In the genomic region with DNA sequence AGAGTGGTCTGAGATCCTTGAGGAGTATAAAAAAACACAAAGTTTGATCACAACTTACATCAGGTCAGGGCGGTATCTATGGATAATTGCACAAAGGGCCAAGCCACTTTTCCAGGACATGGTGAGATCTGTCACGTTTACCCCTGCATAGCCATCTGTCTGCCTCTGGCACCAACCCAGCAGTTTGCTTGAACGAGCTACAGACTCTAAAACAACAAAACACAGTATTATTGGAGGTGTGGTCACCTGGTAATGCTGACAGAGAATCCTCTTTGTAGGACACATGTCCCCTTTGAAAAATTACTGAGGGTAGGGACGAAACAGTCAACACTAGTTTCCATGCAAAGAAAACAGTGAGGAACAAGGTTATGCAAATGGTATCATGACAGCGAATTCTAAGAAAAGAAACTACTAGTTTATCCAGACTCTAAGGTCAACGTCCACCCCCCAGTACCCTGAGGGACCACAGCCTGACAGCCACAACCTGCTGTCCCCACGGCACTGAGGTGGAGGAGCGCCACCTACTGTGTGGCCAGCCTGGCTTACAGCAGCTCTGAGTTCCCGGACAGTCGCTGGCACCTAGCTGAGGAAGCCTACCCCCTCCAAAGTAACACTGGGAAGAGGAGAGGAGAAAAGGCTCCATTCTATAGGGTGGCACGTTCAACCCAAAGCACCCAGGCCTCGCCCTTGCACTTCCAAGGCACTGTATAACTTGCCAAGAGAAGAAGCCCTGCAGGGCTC, we compare ENCODE assay signal across 8 cellular contexts.
DNase-seq lines count a peak whose midpoint lies in the region; ATAC-seq and TF ChIP-seq lines count a peak whose summit lies in the region.

No MANE protein-coding gene starts in this region.

- H3K27ac ChIP-seq in GM23338 (ENCODE audit: low read depth) (no peak overlapping the region), OCI-LY7 (ENCODE audit: low read depth, low read length, poor library complexity, severe bottlenecking) (no peak overlapping the region), foreskin keratinocyte (no peak overlapping the region), rectal smooth muscle tissue (ENCODE audit: low read depth, low read length) (peak overlapping the region; percentile 72)

- H3K4me2 ChIP-seq in GM23338 (no peak overlapping the region), OCI-LY7 (ENCODE audit: low read length) (no peak overlapping the region)

- H3K9me2 ChIP-seq in GM23338 (ENCODE audit: insufficient read depth) (no peaks in the 10 kb centered on the region), OCI-LY7 (ENCODE audit: insufficient read depth, low read length) (no peaks in the 10 kb centered on the region)

- POLR2A ChIA-PET in OCI-LY7 (lab: Charles Lee) = interaction anchor here (0.8 to 0.9 kb wide), 3 partner anchors 23 to 96 kb away, joined by 3 to 4 read pairs (median 3); no protein-coding TSS in a partner anchor

- peaks cover 19% of the 10 kb centered on the region for H4K20me1 ChIP-seq in GM23338 (replicated peaks; ENCODE audit: insufficient read depth)
- no peaks in the 10 kb centered on the region for H4K20me1 ChIP-seq in OCI-LY7 (ENCODE audit: insufficient read depth, low read length)

- H3K4me3 Mint-ChIP-seq in GM23338 = no peak overlapping the region
- no peak overlapping the region for H3K4me3 Mint-ChIP-seq in stimulated activated effector memory CD8-positive, alpha-beta T cell treated with anti-CD3 and anti-CD28 coated beads, Interleukin-12 subunit alpha, Interleukin-12 subunit beta, amount 100 ng/mL, for 72 hours

- intact Hi-C loops in OCI-LY7 (cut with micrococcal nuclease; ENCODE audit: unreplicated experiment) = no loop called here

- H3K27me3 ChIP-seq in GM23338 (ENCODE audit: insufficient read depth) (no peaks in the 10 kb centered on the region), foreskin keratinocyte (no peaks in the 10 kb centered on the region), rectal smooth muscle tissue (ENCODE audit: control insufficient read depth, insufficient read depth, low read length) (no peaks in the 10 kb centered on the region)

- H3K4me3 ChIP-seq in GM23338 = no peak overlapping the region
- H3K4me3 ChIP-seq in OCI-LY7 (ENCODE audit: low read depth, low read length, poor library complexity, severe bottlenecking) = no peak overlapping the region
- no peak overlapping the region for H3K4me3 ChIP-seq in rectal smooth muscle tissue (ENCODE audit: low read length)

- no peaks in the 10 kb centered on the region for H3K9me3 ChIP-seq in OCI-LY7 (ENCODE audit: low read length)

- ATAC-seq in GM23338 (peak; percentile 68), foreskin keratinocyte (peak; percentile 24), GM21786 (IDR thresholded peaks at IDR 0.05; ENCODE audit: unreplicated experiment) (no peak)
- no peak for ATAC-seq in stimulated activated effector memory CD8-positive, alpha-beta T cell treated with anti-CD3 and anti-CD28 coated beads, Interleukin-12 subunit alpha, Interleukin-12 subunit beta, amount 100 ng/mL, for 72 hours

- peaks cover 2% of the 10 kb centered on the region for H3K27me3 Mint-ChIP-seq in GM23338 (ENCODE audit: insufficient read depth, low read depth, poor library complexity)

- no peaks in the 10 kb centered on the region; the same call in 1 of the 2 replicates for H3K36me3 ChIP-seq in GM23338 (ENCODE audit: insufficient read depth)
- peaks cover 99% of the 10 kb centered on the region for H3K36me3 ChIP-seq in OCI-LY7 (ENCODE audit: insufficient read depth, low read length)
- peaks cover 14% of the 10 kb centered on the region for H3K36me3 ChIP-seq in rectal smooth muscle tissue (ENCODE audit: control insufficient read depth, insufficient read depth, low read length)

- H3K4me1 ChIP-seq in GM23338 (ENCODE audit: insufficient read depth) = no peaks in the 10 kb centered on the region
- H3K4me1 ChIP-seq in OCI-LY7 (ENCODE audit: insufficient read depth, low read length, poor library complexity, severe bottlenecking) = no peaks in the 10 kb centered on the region
- peaks cover 5% of the 10 kb centered on the region for H3K4me1 ChIP-seq in foreskin keratinocyte
- H3K4me1 ChIP-seq in rectal smooth muscle tissue (ENCODE audit: control insufficient read depth, insufficient read depth, low read length) = peaks cover 14% of the 10 kb centered on the region

- H3K79me2 ChIP-seq in GM23338 (replicated peaks; ENCODE audit: insufficient read depth) (no peaks in the 10 kb centered on the region), OCI-LY7 (ENCODE audit: insufficient read depth, low read depth, low read length) (peaks cover 3% of the 10 kb centered on the region; the same call in 1 of the 2 replicates)

- DNase-seq in GM23338 (ENCODE audit: low spot score) (peak; percentile 59), OCI-LY7 (ENCODE audit: low spot score) (no peak), foreskin keratinocyte (no peak), ACHN (no peak)
- no peak for DNase-seq in stimulated activated effector memory CD8-positive, alpha-beta T cell treated with anti-CD3 and anti-CD28 coated beads, Interleukin-12 subunit alpha, Interleukin-12 subunit beta, amount 100 ng/mL, for 72 hours (ENCODE audit: low spot score in 2 of 2)
- no peak for DNase-seq in activated naive CD4-positive, alpha-beta T cell (lab: John Stamatoyannopoulos, UW)

- peaks cover 33% of the 10 kb centered on the region for H3K36me3 Mint-ChIP-seq in GM23338 (ENCODE audit: low read depth)
- peaks cover 87% of the 10 kb centered on the region for H3K36me3 Mint-ChIP-seq in stimulated activated effector memory CD8-positive, alpha-beta T cell treated with anti-CD3 and anti-CD28 coated beads, Interleukin-12 subunit alpha, Interleukin-12 subunit beta, amount 100 ng/mL, for 72 hours

- H3K9me3 Mint-ChIP-seq in GM23338 = no peaks in the 10 kb centered on the region
- H3K9me3 Mint-ChIP-seq in stimulated activated effector memory CD8-positive, alpha-beta T cell treated with anti-CD3 and anti-CD28 coated beads, Interleukin-12 subunit alpha, Interleukin-12 subunit beta, amount 100 ng/mL, for 72 hours = no peaks in the 10 kb centered on the region

- H3K9ac ChIP-seq in rectal smooth muscle tissue (ENCODE audit: low read length) = no peak overlapping the region

- H3K27ac Mint-ChIP-seq in GM23338 = no peak overlapping the region
- H3K27ac Mint-ChIP-seq in stimulated activated effector memory CD8-positive, alpha-beta T cell treated with anti-CD3 and anti-CD28 coated beads, Interleukin-12 subunit alpha, Interleukin-12 subunit beta, amount 100 ng/mL, for 72 hours = no peak overlapping the region

- no peaks in the 10 kb centered on the region for H3K4me1 Mint-ChIP-seq in GM23338
- H3K4me1 Mint-ChIP-seq in stimulated activated effector memory CD8-positive, alpha-beta T cell treated with anti-CD3 and anti-CD28 coated beads, Interleukin-12 subunit alpha, Interleukin-12 subunit beta, amount 100 ng/mL, for 72 hours = no peaks in the 10 kb centered on the region

- peak; percentile 58 to 80 for TF ChIP-seq CTCF in GM23338 (conservative IDR thresholded peaks at IDR 0.05; ENCODE audit: low read depth in 2 of 2)
- TF ChIP-seq CTCF in OCI-LY7 (conservative IDR thresholded peaks at IDR 0.05; ENCODE audit: low read length) = peak; percentile 67
- TF ChIP-seq CTCF in foreskin keratinocyte (conservative IDR thresholded peaks at IDR 0.05) = peak; percentile 58

- H2AFZ ChIP-seq in GM23338 (no peak overlapping the region), OCI-LY7 (ENCODE audit: low read length) (no peak overlapping the region)

- BruUV-seq in OCI-LY7 (replicated peaks; lab: Mats Ljungman, UMichigan) = no TSS peak

- 0 out of 2 replicates have a peak, but pooled peaks cover 11% of the 10 kb centered on the region for H3F3A ChIP-seq in GM23338 (replicated peaks; ENCODE audit: low read depth)

- in situ Hi-C loops in ACHN (cut with HindIII; ENCODE audit: low pct_ligation_motif_present, low pct_unique_long_range_greater_than_20kb, low sequenced_read_pairs) = no loop called here

- CTCF ChIA-PET in OCI-LY7 (lab: Charles Lee; ENCODE audit: unreplicated experiment) = interaction anchor here (1.7 kb wide), 1 partner anchor 184 kb away, joined by 4 read pairs; no protein-coding TSS in a partner anchor

TF ChIP-seq in GM23338, 12 proteins besides CTCF, POLR2A, EP300 and RAD21 (continues in another document):
- TF ChIP-seq ZNF114 (CRISPR knock-in tag; IDR thresholded peaks at IDR 0.05) (no peak), CREB1 (CRISPR knock-in tag; IDR thresholded peaks at IDR 0.05; ENCODE audit: low read depth) (no peak), ZNF331 (CRISPR knock-in tag; IDR thresholded peaks at IDR 0.05; ENCODE audit: low read depth) (no peak), EZH2phosphoT487 (IDR thresholded peaks at IDR 0.05; ENCODE audit: unreplicated experiment) (no peak), EZH2 (IDR thresholded peaks at IDR 0.05; ENCODE audit: low read depth, unreplicated experiment) (no peak), NANOG (IDR thresholded peaks at IDR 0.05; ENCODE audit: borderline replicate concordance) (no peak)

Comparison
In these comparisons a context has a peak if more than half of its experiments do, and no peak if none do; other contexts are left out.
1. ATAC-seq: peak in GM23338 (single experiment) and foreskin keratinocyte (single experiment); none in GM21786 (single experiment) and stimulated activated effector memory CD8-positive, alpha-beta T cell treated with anti-CD3 and anti-CD28 coated beads, Interleukin-12 subunit alpha, Interleukin-12 subunit beta, amount 100 ng/mL, for 72 hours (single experiment).
2. Peak in every context shown above with its lines, with median percentiles within 50 percentile points of each other: CTCF ChIP-seq.